Comparison of ENCODE assay signal across 8 cellular contexts in the genomic region with DNA sequence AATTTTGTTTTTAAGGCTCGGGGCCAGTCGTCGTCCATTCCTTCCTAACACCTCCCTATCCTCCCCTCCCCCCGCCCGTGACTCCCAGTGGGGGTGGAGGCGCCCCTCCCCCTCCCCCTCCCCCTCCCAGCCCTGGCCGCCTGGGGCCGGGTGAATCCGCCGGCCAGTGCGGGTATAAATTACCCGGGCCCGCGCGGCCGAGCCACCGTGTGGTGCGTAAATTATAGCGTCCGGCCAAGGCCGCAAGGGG. TPM values are rescaled to one million over a fixed set of nuclear protein-coding genes. Genes with fewer than 3 reads are reported as not detected.
A peak's percentile ranks its signal among the peaks of the same experiment; 100 is the strongest.
DNase-seq lines count a peak whose midpoint lies in the region; ATAC-seq and TF ChIP-seq lines count a peak whose summit lies in the region.

No MANE protein-coding gene starts in this region.

- H3K27ac ChIP-seq in DND-41 (ENCODE audit: low read length) (peak overlapping the region; percentile 86), esophagus (ENCODE audit: low read depth in 2 of 2, low read length in 1 of 2) (peak overlapping the region; percentile 93 to 95)

- 1 to 2% methylated on average over 17 to 21 of the region's 21 CpGs for WGBS in esophagus, 2 donors

- ATAC-seq in DND-41 (ENCODE audit: insufficient read depth, low read depth) = no peak
- no peak for ATAC-seq in GM18909 (IDR thresholded peaks at IDR 0.05; ENCODE audit: poor library complexity, unreplicated experiment)

- peaks cover 71% of the 10 kb centered on the region for H3K79me2 ChIP-seq in DND-41 (ENCODE audit: insufficient read depth, low read length)

- H3K4me1 ChIP-seq in DND-41 (ENCODE audit: insufficient read depth, low read length) = peaks cover 86% of the 10 kb centered on the region
- H3K4me1 ChIP-seq in esophagus (ENCODE audit: control insufficient read depth in 2 of 2, insufficient read depth in 2 of 2, low read length in 1 of 2) = peaks cover 6 to 18% of the 10 kb centered on the region in 2 donors
- peaks cover 69% of the 10 kb centered on the region for H3K4me1 ChIP-seq in neuron (ENCODE audit: insufficient read depth, low read length)

- H4K20me1 ChIP-seq in DND-41 (ENCODE audit: insufficient read depth, low read length) = peaks cover 69% of the 10 kb centered on the region

- no peak for DNase-seq in DND-41
- peak; percentile 54 for DNase-seq in RKO (ENCODE audit: low spot score)
- DNase-seq in NCI-H2107 treated with DMSO at 0.1 percent for 48 hours (lab: John Stamatoyannopoulos, UW; ENCODE audit: unreplicated experiment) = no peak
- DNase-seq in NCI-H187 treated with DMSO at 0.1 percent for 48 hours (lab: John Stamatoyannopoulos, UW) = no peak
- no peak for DNase-seq in islet precursor cell

- no peak for TF ChIP-seq CTCF in DND-41 (IDR thresholded peaks at IDR 0.05; ENCODE audit: borderline replicate concordance, extremely low read depth, low read length, poor library complexity, severe bottlenecking)

- peak overlapping the region; percentile 95 for H3K4me2 ChIP-seq in DND-41 (ENCODE audit: insufficient read depth, low read length)

- H3K27me3 ChIP-seq in DND-41 (ENCODE audit: insufficient read depth, low read length, poor library complexity) (no peaks in the 10 kb centered on the region), esophagus (ENCODE audit: control insufficient read depth in 1 of 2, insufficient read depth in 2 of 2, low read length in 2 of 2) (no peaks in the 10 kb centered on the region), neuron (ENCODE audit: insufficient read depth, low read length) (no peaks in the 10 kb centered on the region)

- H3K4me3 ChIP-seq in DND-41 (ENCODE audit: low read depth in 1 of 2, low read length in 2 of 2) (peak overlapping the region; percentile 38 to 63; a peak in 3 of 4 replicates), esophagus (ENCODE audit: low read depth in 1 of 2, low read length in 2 of 2) (peak overlapping the region; percentile 56 to 63), neuron (ENCODE audit: low read length) (peak overlapping the region; percentile 57)

- H3K9me3 ChIP-seq in DND-41 (ENCODE audit: insufficient read depth, low read length, severe bottlenecking) = no peaks in the 10 kb centered on the region
- no peaks in the 10 kb centered on the region for H3K9me3 ChIP-seq in esophagus (ENCODE audit: control insufficient read depth in 2 of 2, insufficient read depth in 1 of 2, low read depth in 1 of 2, low read length in 1 of 2)
- H3K9me3 ChIP-seq in neuron (ENCODE audit: low read length) = no peaks in the 10 kb centered on the region

- H2AFZ ChIP-seq in DND-41 (ENCODE audit: low read depth, low read length) (peak overlapping the region; percentile 68; the same call in 1 of the 2 replicates), neuron (ENCODE audit: low read depth, low read length) (no peak overlapping the region)

- H3K36me3 ChIP-seq in DND-41 (ENCODE audit: insufficient read depth, low read length) (peaks cover 7% of the 10 kb centered on the region; the same call in 1 of the 2 replicates), esophagus (ENCODE audit: control insufficient read depth in 2 of 2, insufficient read depth in 2 of 2, low read length in 1 of 2) (no peaks in the 10 kb centered on the region), neuron (ENCODE audit: insufficient read depth, low read length) (no peaks in the 10 kb centered on the region)

- peak overlapping the region; percentile 90 for H3K9ac ChIP-seq in DND-41 (ENCODE audit: low read depth, low read length)

RNA-seq across cellular contexts. Expression of a gene that starts 2.0 kb away (rescaled TPM):
- polyA plus RNA-seq in esophagus = 10 to 100 TPM in 1 of 2 donors, 1 to 10 TPM in 1; 8.9 to 19.6 TPM
